In the genomic region with DNA sequence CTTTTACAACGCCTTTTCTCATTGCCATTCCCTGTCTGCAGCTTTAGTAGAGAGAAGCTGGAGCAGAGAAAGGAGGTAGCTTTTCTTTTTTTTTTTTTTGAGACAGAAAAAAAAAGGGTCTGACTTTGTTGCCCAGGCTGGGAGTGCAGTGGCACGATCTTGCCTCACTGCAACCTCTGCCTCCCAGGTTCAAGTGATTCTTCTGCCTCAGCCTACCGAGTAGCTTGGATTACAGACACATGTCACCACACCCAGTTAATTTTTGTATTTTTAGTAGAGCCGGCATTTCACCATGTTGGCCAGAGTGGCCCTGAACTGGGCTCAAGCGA, we compare ENCODE assay signal across 1 cellular context.
TF ChIP-seq lines count a peak whose summit lies in the region.

No MANE protein-coding gene starts in this region.

TF ChIP-seq in GM23338, 12 proteins besides CTCF, POLR2A, EP300 and RAD21 (continued from another document):
- TF ChIP-seq, protein P1, sequence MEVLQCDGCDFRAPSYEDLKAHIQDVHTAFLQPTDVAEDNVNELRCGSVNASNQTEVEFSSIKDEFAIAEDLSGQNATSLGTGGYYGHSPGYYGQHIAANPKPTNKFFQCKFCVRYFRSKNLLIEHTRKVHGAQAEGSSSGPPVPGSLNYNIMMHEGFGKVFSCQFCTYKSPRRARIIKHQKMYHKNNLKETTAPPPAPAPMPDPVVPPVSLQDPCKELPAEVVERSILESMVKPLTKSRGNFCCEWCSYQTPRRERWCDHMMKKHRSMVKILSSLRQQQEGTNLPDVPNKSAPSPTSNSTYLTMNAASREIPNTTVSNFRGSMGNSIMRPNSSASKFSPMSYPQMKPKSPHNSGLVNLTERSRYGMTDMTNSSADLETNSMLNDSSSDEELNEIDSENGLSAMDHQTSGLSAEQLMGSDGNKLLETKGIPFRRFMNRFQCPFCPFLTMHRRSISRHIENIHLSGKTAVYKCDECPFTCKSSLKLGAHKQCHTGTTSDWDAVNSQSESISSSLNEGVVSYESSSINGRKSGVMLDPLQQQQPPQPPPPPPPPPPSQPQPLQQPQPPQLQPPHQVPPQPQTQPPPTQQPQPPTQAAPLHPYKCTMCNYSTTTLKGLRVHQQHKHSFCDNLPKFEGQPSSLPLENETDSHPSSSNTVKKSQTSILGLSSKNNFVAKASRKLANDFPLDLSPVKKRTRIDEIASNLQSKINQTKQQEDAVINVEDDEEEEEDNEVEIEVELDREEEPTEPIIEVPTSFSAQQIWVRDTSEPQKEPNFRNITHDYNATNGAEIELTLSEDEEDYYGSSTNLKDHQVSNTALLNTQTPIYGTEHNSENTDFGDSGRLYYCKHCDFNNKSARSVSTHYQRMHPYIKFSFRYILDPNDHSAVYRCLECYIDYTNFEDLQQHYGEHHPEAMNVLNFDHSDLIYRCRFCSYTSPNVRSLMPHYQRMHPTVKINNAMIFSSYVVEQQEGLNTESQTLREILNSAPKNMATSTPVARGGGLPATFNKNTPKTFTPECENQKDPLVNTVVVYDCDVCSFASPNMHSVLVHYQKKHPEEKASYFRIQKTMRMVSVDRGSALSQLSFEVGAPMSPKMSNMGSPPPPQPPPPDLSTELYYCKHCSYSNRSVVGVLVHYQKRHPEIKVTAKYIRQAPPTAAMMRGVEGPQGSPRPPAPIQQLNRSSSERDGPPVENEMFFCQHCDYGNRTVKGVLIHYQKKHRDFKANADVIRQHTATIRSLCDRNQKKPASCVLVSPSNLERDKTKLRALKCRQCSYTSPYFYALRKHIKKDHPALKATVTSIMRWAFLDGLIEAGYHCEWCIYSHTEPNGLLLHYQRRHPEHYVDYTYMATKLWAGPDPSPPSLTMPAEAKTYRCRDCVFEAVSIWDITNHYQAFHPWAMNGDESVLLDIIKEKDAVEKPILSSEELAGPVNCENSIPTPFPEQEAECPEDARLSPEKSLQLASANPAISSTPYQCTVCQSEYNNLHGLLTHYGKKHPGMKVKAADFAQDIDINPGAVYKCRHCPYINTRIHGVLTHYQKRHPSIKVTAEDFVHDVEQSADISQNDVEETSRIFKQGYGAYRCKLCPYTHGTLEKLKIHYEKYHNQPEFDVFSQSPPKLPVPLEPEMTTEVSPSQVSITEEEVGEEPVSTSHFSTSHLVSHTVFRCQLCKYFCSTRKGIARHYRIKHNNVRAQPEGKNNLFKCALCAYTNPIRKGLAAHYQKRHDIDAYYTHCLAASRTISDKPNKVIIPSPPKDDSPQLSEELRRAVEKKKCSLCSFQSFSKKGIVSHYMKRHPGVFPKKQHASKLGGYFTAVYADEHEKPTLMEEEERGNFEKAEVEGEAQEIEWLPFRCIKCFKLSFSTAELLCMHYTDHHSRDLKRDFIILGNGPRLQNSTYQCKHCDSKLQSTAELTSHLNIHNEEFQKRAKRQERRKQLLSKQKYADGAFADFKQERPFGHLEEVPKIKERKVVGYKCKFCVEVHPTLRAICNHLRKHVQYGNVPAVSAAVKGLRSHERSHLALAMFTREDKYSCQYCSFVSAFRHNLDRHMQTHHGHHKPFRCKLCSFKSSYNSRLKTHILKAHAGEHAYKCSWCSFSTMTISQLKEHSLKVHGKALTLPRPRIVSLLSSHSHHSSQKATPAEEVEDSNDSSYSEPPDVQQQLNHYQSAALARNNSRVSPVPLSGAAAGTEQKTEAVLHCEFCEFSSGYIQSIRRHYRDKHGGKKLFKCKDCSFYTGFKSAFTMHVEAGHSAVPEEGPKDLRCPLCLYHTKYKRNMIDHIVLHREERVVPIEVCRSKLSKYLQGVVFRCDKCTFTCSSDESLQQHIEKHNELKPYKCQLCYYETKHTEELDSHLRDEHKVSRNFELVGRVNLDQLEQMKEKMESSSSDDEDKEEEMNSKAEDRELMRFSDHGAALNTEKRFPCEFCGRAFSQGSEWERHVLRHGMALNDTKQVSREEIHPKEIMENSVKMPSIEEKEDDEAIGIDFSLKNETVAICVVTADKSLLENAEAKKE (CRISPR knock-in tag; IDR thresholded peaks at IDR 0.05) = no peak
- TF ChIP-seq POLR2AphosphoS5 (IDR thresholded peaks at IDR 0.05; ENCODE audit: low read depth) = no peak
- no peak for TF ChIP-seq NANOG (IDR thresholded peaks at IDR 0.05; ENCODE audit: borderline replicate concordance)
- TF ChIP-seq, protein P2, sequence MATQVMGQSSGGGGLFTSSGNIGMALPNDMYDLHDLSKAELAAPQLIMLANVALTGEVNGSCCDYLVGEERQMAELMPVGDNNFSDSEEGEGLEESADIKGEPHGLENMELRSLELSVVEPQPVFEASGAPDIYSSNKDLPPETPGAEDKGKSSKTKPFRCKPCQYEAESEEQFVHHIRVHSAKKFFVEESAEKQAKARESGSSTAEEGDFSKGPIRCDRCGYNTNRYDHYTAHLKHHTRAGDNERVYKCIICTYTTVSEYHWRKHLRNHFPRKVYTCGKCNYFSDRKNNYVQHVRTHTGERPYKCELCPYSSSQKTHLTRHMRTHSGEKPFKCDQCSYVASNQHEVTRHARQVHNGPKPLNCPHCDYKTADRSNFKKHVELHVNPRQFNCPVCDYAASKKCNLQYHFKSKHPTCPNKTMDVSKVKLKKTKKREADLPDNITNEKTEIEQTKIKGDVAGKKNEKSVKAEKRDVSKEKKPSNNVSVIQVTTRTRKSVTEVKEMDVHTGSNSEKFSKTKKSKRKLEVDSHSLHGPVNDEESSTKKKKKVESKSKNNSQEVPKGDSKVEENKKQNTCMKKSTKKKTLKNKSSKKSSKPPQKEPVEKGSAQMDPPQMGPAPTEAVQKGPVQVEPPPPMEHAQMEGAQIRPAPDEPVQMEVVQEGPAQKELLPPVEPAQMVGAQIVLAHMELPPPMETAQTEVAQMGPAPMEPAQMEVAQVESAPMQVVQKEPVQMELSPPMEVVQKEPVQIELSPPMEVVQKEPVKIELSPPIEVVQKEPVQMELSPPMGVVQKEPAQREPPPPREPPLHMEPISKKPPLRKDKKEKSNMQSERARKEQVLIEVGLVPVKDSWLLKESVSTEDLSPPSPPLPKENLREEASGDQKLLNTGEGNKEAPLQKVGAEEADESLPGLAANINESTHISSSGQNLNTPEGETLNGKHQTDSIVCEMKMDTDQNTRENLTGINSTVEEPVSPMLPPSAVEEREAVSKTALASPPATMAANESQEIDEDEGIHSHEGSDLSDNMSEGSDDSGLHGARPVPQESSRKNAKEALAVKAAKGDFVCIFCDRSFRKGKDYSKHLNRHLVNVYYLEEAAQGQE (IDR thresholded peaks at IDR 0.05; ENCODE audit: unreplicated experiment) = no peak
- TF ChIP-seq EZH2 (IDR thresholded peaks at IDR 0.05; ENCODE audit: low read depth, unreplicated experiment) = no peak
- no peak for TF ChIP-seq ZNF331 (CRISPR knock-in tag; IDR thresholded peaks at IDR 0.05; ENCODE audit: low read depth)
- TF ChIP-seq, protein P3, sequence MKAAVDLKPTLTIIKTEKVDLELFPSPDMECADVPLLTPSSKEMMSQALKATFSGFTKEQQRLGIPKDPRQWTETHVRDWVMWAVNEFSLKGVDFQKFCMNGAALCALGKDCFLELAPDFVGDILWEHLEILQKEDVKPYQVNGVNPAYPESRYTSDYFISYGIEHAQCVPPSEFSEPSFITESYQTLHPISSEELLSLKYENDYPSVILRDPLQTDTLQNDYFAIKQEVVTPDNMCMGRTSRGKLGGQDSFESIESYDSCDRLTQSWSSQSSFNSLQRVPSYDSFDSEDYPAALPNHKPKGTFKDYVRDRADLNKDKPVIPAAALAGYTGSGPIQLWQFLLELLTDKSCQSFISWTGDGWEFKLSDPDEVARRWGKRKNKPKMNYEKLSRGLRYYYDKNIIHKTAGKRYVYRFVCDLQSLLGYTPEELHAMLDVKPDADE (IDR thresholded peaks at IDR 0.05) = no peak
- TF ChIP-seq ZNF114 (CRISPR knock-in tag; IDR thresholded peaks at IDR 0.05) = no peak
- no peak for TF ChIP-seq STAT1 (IDR thresholded peaks at IDR 0.05; ENCODE audit: unreplicated experiment)
- no peak for TF ChIP-seq CREB1 (CRISPR knock-in tag; IDR thresholded peaks at IDR 0.05; ENCODE audit: low read depth)
